In the genomic region with DNA sequence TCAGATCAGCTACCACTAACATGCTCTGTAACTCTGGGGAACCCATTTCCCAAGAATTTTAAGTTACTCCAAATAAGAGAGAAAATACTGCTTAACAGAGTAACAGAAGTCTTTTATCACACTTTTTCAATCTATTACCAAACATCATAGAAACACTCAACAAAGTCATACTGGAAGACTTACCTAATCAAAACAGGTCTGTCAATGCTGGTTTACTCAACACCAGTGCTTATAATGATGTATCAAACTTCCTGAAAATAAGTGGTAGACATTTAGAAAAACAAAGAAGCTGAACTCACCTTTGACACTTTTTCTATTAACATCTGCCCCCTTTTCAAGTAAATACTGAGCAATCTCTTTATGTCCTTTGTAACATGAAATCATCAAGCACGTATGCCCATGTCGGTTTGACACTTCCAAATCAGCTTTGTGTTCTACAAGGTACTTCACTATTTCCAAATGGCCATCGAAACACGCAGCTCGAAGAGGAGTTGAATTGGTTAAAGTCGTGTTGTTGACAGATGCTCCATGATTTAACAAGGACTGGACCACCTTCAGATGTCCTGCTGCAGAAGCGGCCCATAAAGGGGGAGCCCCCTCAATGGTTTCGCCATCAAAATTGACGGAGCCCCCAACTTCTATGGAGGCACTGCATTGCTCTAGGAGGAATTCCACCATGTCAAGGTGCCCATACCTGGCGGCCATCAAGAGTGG, we compare ENCODE assay signal across 8 cellular contexts. TPM values are rescaled to one million over a fixed set of nuclear protein-coding genes. Genes with fewer than 3 reads are reported as not detected.
DNase-seq lines count a peak whose midpoint lies in the region; ATAC-seq and TF ChIP-seq lines count a peak whose summit lies in the region.

No MANE protein-coding gene starts in this region.

- peaks cover 60% of the 10 kb centered on the region for H4K20me1 ChIP-seq in SK-N-SH (ENCODE audit: insufficient read depth)

- H3K27me3 ChIP-seq in SK-N-SH (ENCODE audit: insufficient read depth) = no peaks in the 10 kb centered on the region
- H3K27me3 ChIP-seq in iPS-20b (ENCODE audit: insufficient read depth, low read length) = no peaks in the 10 kb centered on the region

- H3K4me3 ChIP-seq in SK-N-SH (ENCODE audit: low read depth in 2 of 2, low read length in 1 of 2) (peak overlapping the region; percentile 89 to 97), iPS-20b (ENCODE audit: low read length) (peak overlapping the region; percentile 96)

- intact Hi-C loops in activated CD8-positive, alpha-beta T cell treated with anti-CD3 and anti-CD28 coated beads for 36 hours (cut with micrococcal nuclease) = loop anchor here (5.0 kb wide), 1 partner anchor 81 kb away; no protein-coding TSS in a partner anchor

- H3K9ac ChIP-seq in SK-N-SH = peak overlapping the region; percentile 99
- H3K9ac ChIP-seq in iPS-20b (ENCODE audit: low read depth, low read length) = peak overlapping the region; percentile 97; the same call in 1 of the 2 replicates

- no peaks in the 10 kb centered on the region for H3K27me3 Mint-ChIP-seq in activated CD8-positive, alpha-beta T cell treated with anti-CD3 and anti-CD28 coated beads for 36 hours

- no peak for ATAC-seq in SK-N-SH treated with all-trans-retinoic acid at 6 μM for 48 hours
- ATAC-seq in activated CD8-positive, alpha-beta T cell treated with anti-CD3 and anti-CD28 coated beads for 36 hours = no peak

- peaks cover 66% of the 10 kb centered on the region for H3K79me2 ChIP-seq in SK-N-SH (ENCODE audit: insufficient read depth)

- H3K9me3 Mint-ChIP-seq in activated CD8-positive, alpha-beta T cell treated with anti-CD3 and anti-CD28 coated beads for 36 hours = peaks cover 7% of the 10 kb centered on the region

- H3K36me3 ChIP-seq in SK-N-SH (replicated peaks in 1 of 2; ENCODE audit: control insufficient read depth in 1 of 2, insufficient read depth in 2 of 2, low read length in 1 of 2) = peaks cover 46 to 48% of the 10 kb centered on the region in 2 experiments
- H3K36me3 ChIP-seq in iPS-20b (ENCODE audit: insufficient read depth, low read depth, low read length) = peaks cover 53% of the 10 kb centered on the region

- no peak for DNase-seq in SK-N-SH
- DNase-seq in activated CD8-positive, alpha-beta T cell treated with anti-CD3 and anti-CD28 coated beads for 36 hours = no peak
- DNase-seq in substantia nigra (lab: John Stamatoyannopoulos, UW) = peak in 2 of 49 donors; percentile 16 to 47
- DNase-seq in iPS-NIHi7 (ENCODE audit: extremely low spot score) = no peak
- DNase-seq in 8988T = no peak
- DNase-seq in GM13976 (ENCODE audit: low spot score) = no peak

- no peaks in the 10 kb centered on the region for H3K9me2 ChIP-seq in SK-N-SH

- TF ChIP-seq RAD21 in SK-N-SH (IDR thresholded peaks at IDR 0.05; ENCODE audit: low read length) = no peak

- H3K36me3 Mint-ChIP-seq in activated CD8-positive, alpha-beta T cell treated with anti-CD3 and anti-CD28 coated beads for 36 hours (ENCODE audit: low read depth) = peaks cover 69% of the 10 kb centered on the region

- CTCF ChIA-PET in SK-N-SH (lab: Yijun Ruan, JAX) = interaction anchor here (0.6 to 3.5 kb wide), 5 partner anchors 20 to 233 kb away, joined by 3 to 9 read pairs (median 3); no protein-coding TSS in a partner anchor
- CTCF ChIA-PET in activated CD8-positive, alpha-beta T cell treated with anti-CD3 and anti-CD28 coated beads for 36 hours (lab: Charles Lee) = interaction anchor here (0.8 to 1.8 kb wide), 7 partner anchors 26 to 288 kb away, joined by 3 to 14 read pairs (median 3); a partner anchor contains a TSS

- peaks cover 0 to 11% of the 10 kb centered on the region in 2 experiments; a peak in 2 of 4 replicates for H3K4me1 ChIP-seq in SK-N-SH (ENCODE audit: control insufficient read depth in 1 of 2, insufficient read depth in 2 of 2, low read depth in 1 of 2, low read length in 1 of 2)
- H3K4me1 ChIP-seq in iPS-20b (ENCODE audit: insufficient read depth, low read length) = peaks cover 21% of the 10 kb centered on the region

- H3K4me1 Mint-ChIP-seq in activated CD8-positive, alpha-beta T cell treated with anti-CD3 and anti-CD28 coated beads for 36 hours (ENCODE audit: low read depth) = peaks cover 53% of the 10 kb centered on the region

- no peak for TF ChIP-seq EP300 in SK-N-SH (IDR thresholded peaks at IDR 0.05; ENCODE audit: borderline replicate concordance in 1 of 2, low read depth in 1 of 2, low read length in 1 of 2)

- no peaks in the 10 kb centered on the region for H3F3A ChIP-seq in SK-N-SH (replicated peaks; ENCODE audit: insufficient read depth)

- H2AFZ ChIP-seq in SK-N-SH (ENCODE audit: low read depth) = no peak overlapping the region

- H3K9me3 ChIP-seq in SK-N-SH = peaks cover 10% of the 10 kb centered on the region
- peaks cover 13% of the 10 kb centered on the region for H3K9me3 ChIP-seq in iPS-20b (ENCODE audit: insufficient read depth, low read depth, low read length)

- TF ChIP-seq CTCF in SK-N-SH (IDR thresholded peaks at IDR 0.05) = no peak
- TF ChIP-seq CTCF in activated CD8-positive, alpha-beta T cell treated with anti-CD3 and anti-CD28 coated beads for 36 hours (IDR thresholded peaks at IDR 0.05) = no peak
- no peak for TF ChIP-seq CTCF in GM13976 (IDR thresholded peaks at IDR 0.05; ENCODE audit: borderline replicate concordance, control extremely low read depth, extremely low read depth, insufficient read depth, missing control alignments)

- 23% methylated on average over 9 of the region's 10 CpGs for WGBS in SK-N-SH (ENCODE audit: low lambda C conversion rate)

- peak overlapping the region in 1 of 2 experiments; percentile 96; a peak in 3 of 4 replicates for H3K27ac ChIP-seq in SK-N-SH (ENCODE audit: low read depth in 2 of 2, low read length in 1 of 2)
- no peak overlapping the region for H3K27ac ChIP-seq in iPS-20b (ENCODE audit: low read length)
- peak overlapping the region; percentile 93 for H3K27ac ChIP-seq in substantia nigra (ENCODE audit: low read depth, low read length, poor library complexity, severe bottlenecking)

- in situ Hi-C loops in GM13976 (cut with MboI; ENCODE audit: low sequenced_read_pairs, unreplicated experiment) = no loop called here

- H3K4me2 ChIP-seq in SK-N-SH = peak overlapping the region; percentile 87

- peak overlapping the region; percentile 96 for H3K4me3 Mint-ChIP-seq in activated CD8-positive, alpha-beta T cell treated with anti-CD3 and anti-CD28 coated beads for 36 hours

- POLR2A ChIA-PET in SK-N-SH (lab: Yijun Ruan, JAX) = no interaction called here
- POLR2A ChIA-PET in activated CD8-positive, alpha-beta T cell treated with anti-CD3 and anti-CD28 coated beads for 36 hours (lab: Charles Lee) = interaction anchor here (1.3 to 1.7 kb wide), 6 partner anchors 9 to 298 kb away, joined by 3 to 8 read pairs (median 4); no protein-coding TSS in a partner anchor

- H3K27ac Mint-ChIP-seq in activated CD8-positive, alpha-beta T cell treated with anti-CD3 and anti-CD28 coated beads for 36 hours = peak overlapping the region; percentile 99

TF ChIP-seq in SK-N-SH, 30 proteins besides CTCF, POLR2A, EP300 and RAD21 (continues in another document):
- TF ChIP-seq JUND (IDR thresholded peaks at IDR 0.05) (no peak), MXI1 (IDR thresholded peaks at IDR 0.05; ENCODE audit: low read depth, low read length) (no peak), YY1 (IDR thresholded peaks at IDR 0.05; ENCODE audit: low read depth) (no peak), EZH2phosphoT487 (IDR thresholded peaks at IDR 0.05; ENCODE audit: borderline replicate concordance, low read depth) (no peak), FOXM1 (IDR thresholded peaks at IDR 0.05; ENCODE audit: low read depth) (no peak), MEF2A (IDR thresholded peaks at IDR 0.05; ENCODE audit: borderline replicate concordance, low read depth) (no peak), NFIC (IDR thresholded peaks at IDR 0.05; ENCODE audit: borderline replicate concordance) (no peak), NRF1 (IDR thresholded peaks at IDR 0.05; ENCODE audit: low read depth, low read length) (no peak), CHD2 (IDR thresholded peaks at IDR 0.05; ENCODE audit: low read length, partially characterized antibody) (no peak), FOXJ3 (CRISPR knock-in tag; IDR thresholded peaks at IDR 0.05) (no peak), RCOR1 (IDR thresholded peaks at IDR 0.05; ENCODE audit: low read length) (no peak), GABPA (IDR thresholded peaks at IDR 0.05; ENCODE audit: low read depth) (no peak)
- TF ChIP-seq, protein P1, sequence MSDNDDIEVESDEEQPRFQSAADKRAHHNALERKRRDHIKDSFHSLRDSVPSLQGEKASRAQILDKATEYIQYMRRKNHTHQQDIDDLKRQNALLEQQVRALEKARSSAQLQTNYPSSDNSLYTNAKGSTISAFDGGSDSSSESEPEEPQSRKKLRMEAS (IDR thresholded peaks at IDR 0.05; ENCODE audit: low read depth) = no peak

TF ChIP-seq in SK-N-SH treated with all-trans-retinoic acid at 6 μM for 48 hours, 23 proteins besides CTCF, POLR2A, EP300 and RAD21 (continues in another document):
- TF ChIP-seq BACH2 (CRISPR knock-in tag; IDR thresholded peaks at IDR 0.05; ENCODE audit: borderline replicate concordance) (no peak), TOX (CRISPR knock-in tag; IDR thresholded peaks at IDR 0.05; ENCODE audit: borderline replicate concordance) (no peak), ISL1 (CRISPR knock-in tag; IDR thresholded peaks at IDR 0.05) (no peak)
- TF ChIP-seq, protein P2, sequence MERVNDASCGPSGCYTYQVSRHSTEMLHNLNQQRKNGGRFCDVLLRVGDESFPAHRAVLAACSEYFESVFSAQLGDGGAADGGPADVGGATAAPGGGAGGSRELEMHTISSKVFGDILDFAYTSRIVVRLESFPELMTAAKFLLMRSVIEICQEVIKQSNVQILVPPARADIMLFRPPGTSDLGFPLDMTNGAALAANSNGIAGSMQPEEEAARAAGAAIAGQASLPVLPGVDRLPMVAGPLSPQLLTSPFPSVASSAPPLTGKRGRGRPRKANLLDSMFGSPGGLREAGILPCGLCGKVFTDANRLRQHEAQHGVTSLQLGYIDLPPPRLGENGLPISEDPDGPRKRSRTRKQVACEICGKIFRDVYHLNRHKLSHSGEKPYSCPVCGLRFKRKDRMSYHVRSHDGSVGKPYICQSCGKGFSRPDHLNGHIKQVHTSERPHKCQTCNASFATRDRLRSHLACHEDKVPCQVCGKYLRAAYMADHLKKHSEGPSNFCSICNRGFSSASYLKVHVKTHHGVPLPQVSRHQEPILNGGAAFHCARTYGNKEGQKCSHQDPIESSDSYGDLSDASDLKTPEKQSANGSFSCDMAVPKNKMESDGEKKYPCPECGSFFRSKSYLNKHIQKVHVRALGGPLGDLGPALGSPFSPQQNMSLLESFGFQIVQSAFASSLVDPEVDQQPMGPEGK (CRISPR knock-in tag; IDR thresholded peaks at IDR 0.05; ENCODE audit: borderline replicate concordance) = no peak

RNA-seq across cellular contexts. Expression of a gene that starts 1.8 kb away (rescaled TPM):
- 2.8 and 3.9 TPM in 2 replicates for polyA plus RNA-seq in SK-N-SH (2012; rRNA removed)
- 3.6 and 4.3 TPM in 2 replicates for polyA plus RNA-seq in SK-N-SH (2012; cell fraction: cytosol; rRNA removed)
- 2.9 and 6.4 TPM in 2 replicates for polyA plus RNA-seq in SK-N-SH (2012; cell fraction: nucleus; rRNA removed)
- total RNA-seq in activated CD8-positive, alpha-beta T cell treated with anti-CD3 and anti-CD28 coated beads for 36 hours = 10 to 100 TPM; 16.6 to 16.7 TPM

RNA-seq across cellular contexts. Expression of a gene that starts 59.5 kb away (rescaled TPM):
- polyA plus RNA-seq in SK-N-SH (2012; rRNA removed) = not detected in 2 replicates
- polyA plus RNA-seq in SK-N-SH (2012; cell fraction: cytosol; rRNA removed) = 0.01 TPM in 2 replicates
- not detected in 2 replicates for polyA plus RNA-seq in SK-N-SH (2012; cell fraction: nucleus; rRNA removed)
- total RNA-seq in activated CD8-positive, alpha-beta T cell treated with anti-CD3 and anti-CD28 coated beads for 36 hours = under 1 TPM; 0.27 to 0.96 TPM
